24 cellular contexts compared by ENCODE assay signal in the genomic region with DNA sequence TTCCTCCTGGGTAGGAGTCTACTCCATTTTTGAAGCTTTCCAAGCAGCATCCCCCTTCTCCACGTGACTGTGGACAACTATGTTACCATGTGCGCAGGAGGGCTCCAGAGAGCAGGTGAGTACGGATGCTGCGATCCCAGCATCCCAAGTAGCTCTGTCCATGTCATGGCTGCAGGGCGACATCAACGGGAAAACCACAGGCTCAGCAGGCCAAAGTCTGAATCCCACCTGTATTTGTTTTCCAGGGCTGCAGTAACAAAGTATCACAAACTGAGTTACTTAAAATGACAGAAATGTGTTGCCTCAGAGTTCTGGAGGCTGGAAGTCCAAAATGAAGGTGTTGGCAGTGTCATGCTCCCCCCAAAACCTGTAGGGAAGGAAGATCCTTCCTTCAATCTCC. TPM values are rescaled to one million over a fixed set of nuclear protein-coding genes. Genes with fewer than 3 reads are reported as not detected.
"Had no signal": no experiment of that assay in that cellular context is flagged by ENCODE, and none has a peak within 500 bp of the region (broad histone marks: within the 10 kb centered on the region; RNA-seq: fewer than 3 reads in every experiment).

No MANE protein-coding gene starts in this region.

- H3K27ac ChIP-seq: testis, transverse colon had no signal

- H3K36me3 Mint-ChIP-seq: activated naive CD8-positive, alpha-beta T cell treated with anti-CD3 and anti-CD28 coated beads for 36 hours; naive thymus-derived CD8-positive, alpha-beta T cell had no signal

- H3K27ac Mint-ChIP-seq: activated naive CD4-positive, alpha-beta T cell treated with anti-CD3 and anti-CD28 coated beads for 36 hours; activated naive CD8-positive, alpha-beta T cell treated with anti-CD3 and anti-CD28 coated beads for 36 hours; T-helper 2 cell treated with Interferon-gamma antibody and Interleukin-4, amounts not matched to agents 5 μg/mL and 100 μg/mL, for 36 hours had no signal

- H3K4me3 ChIP-seq: testis, transverse colon had no signal

- H3K9me3 ChIP-seq: testis, transverse colon had no signal

- H3K36me3 ChIP-seq: transverse colon had no signal

- H3K4me3 Mint-ChIP-seq: activated naive CD4-positive, alpha-beta T cell treated with anti-CD3 and anti-CD28 coated beads for 36 hours; activated naive CD8-positive, alpha-beta T cell treated with anti-CD3 and anti-CD28 coated beads for 36 hours; effector memory CD8-positive, alpha-beta T cell; naive thymus-derived CD8-positive, alpha-beta T cell; T-helper 2 cell treated with Interferon-gamma antibody and Interleukin-4, amounts not matched to agents 5 μg/mL and 100 μg/mL, for 36 hours had no signal

- DNase-seq: activated CD4-positive, alpha-beta T cell treated with anti-CD3 and anti-CD28 coated beads for 4 hours; activated CD4-positive, alpha-beta T cell treated with anti-CD3 and anti-CD28 coated beads, Interleukin-2, amount 50 U/mL, for 48 hours; activated CD8-positive, alpha-beta memory T cell treated with anti-CD3 and anti-CD28 coated beads for 24 hours; activated effector memory CD4-positive, alpha-beta T cell treated with Interleukin-2 at 50 U/mL for 16 hours; activated naive CD4-positive, alpha-beta T cell treated with anti-CD3 and anti-CD28 coated beads for 36 hours; activated naive CD8-positive, alpha-beta T cell treated with anti-CD3 and anti-CD28 coated beads for 36 hours; caudate nucleus; cortex of kidney; effector memory CD8-positive, alpha-beta T cell; erythroblast; head of caudate nucleus; hippocampal formation; left cardiac atrium; left ventricle myocardium superior; naive thymus-derived CD8-positive, alpha-beta T cell; posterior cingulate gyrus; right cardiac atrium; stimulated activated CD4-positive, alpha-beta T cell treated with anti-CD3 and anti-CD28 coated beads, Interleukin-2, amount 100 ng/mL, for 48 hours; stimulated activated naive CD8-positive, alpha-beta T cell treated with anti-CD3 and anti-CD28 coated beads, Interleukin-15, Interleukin-2, amounts not matched to agents 100 U/mL and 50 U/mL, for 24 hours; testis; transverse colon had no signal

- H3K27me3 ChIP-seq: testis, transverse colon had no signal

- ATAC-seq: effector memory CD8-positive, alpha-beta T cell; left ventricle myocardium superior; naive thymus-derived CD8-positive, alpha-beta T cell; right cardiac atrium; stimulated activated naive CD8-positive, alpha-beta T cell treated with anti-CD3 and anti-CD28 coated beads, Interleukin-15, Interleukin-2, amounts not matched to agents 100 U/mL and 50 U/mL, for 24 hours had no signal

- H3K9me3 Mint-ChIP-seq: activated naive CD4-positive, alpha-beta T cell treated with anti-CD3 and anti-CD28 coated beads for 36 hours; activated naive CD8-positive, alpha-beta T cell treated with anti-CD3 and anti-CD28 coated beads for 36 hours; effector memory CD8-positive, alpha-beta T cell; naive thymus-derived CD8-positive, alpha-beta T cell; T-helper 2 cell treated with Interferon-gamma antibody and Interleukin-4, amounts not matched to agents 5 μg/mL and 100 μg/mL, for 36 hours had no signal

- H3K4me1 ChIP-seq: testis had no signal

- H3K27me3 Mint-ChIP-seq: activated naive CD8-positive, alpha-beta T cell treated with anti-CD3 and anti-CD28 coated beads for 36 hours; naive thymus-derived CD8-positive, alpha-beta T cell had no signal

RNA-seq across cellular contexts. Expression of a gene that starts 40.3 kb away (rescaled TPM):
- total RNA-seq: activated naive CD4-positive, alpha-beta T cell treated with anti-CD3 and anti-CD28 coated beads for 36 hours; activated naive CD8-positive, alpha-beta T cell treated with anti-CD3 and anti-CD28 coated beads for 36 hours; lung microvascular endothelial cell; naive thymus-derived CD8-positive, alpha-beta T cell; osteoblast had no signal
